In genomic region chr3:69647081-69647480, GRCh38 we compare ENCODE assay signal across 22 cellular contexts.
"Had no signal": no experiment of that assay in that cellular context is flagged by ENCODE, and none has a peak within 500 bp of the region (broad histone marks: within the 10 kb centered on the region; RNA-seq: fewer than 3 reads in every experiment).

No MANE protein-coding gene starts in this region.

- H3K36me3 ChIP-seq: left ventricle myocardium inferior, pancreas, prostate gland, spleen, suprapubic skin, thoracic aorta, tibial artery, uterus had no signal

- H3K27me3 ChIP-seq: pancreas, spleen, suprapubic skin, tibial artery, uterus had no signal

- H3K4me3 ChIP-seq: left ventricle myocardium inferior, lung, mucosa of descending colon, pancreas, prostate gland, spleen, suprapubic skin, thoracic aorta, tibial artery, uterus had no signal

- ATAC-seq: naive thymus-derived CD8-positive, alpha-beta T cell; pancreas; right cardiac atrium; sciatic nerve; stimulated activated effector memory CD8-positive, alpha-beta T cell treated with anti-CD3 and anti-CD28 coated beads, Interleukin-12 subunit alpha, Interleukin-12 subunit beta, amount 100 ng/mL, for 72 hours had no signal

- H3K4me1 ChIP-seq: pancreas, prostate gland, uterus had no signal

- H3K27ac ChIP-seq: left ventricle myocardium inferior, pancreas, prostate gland, spleen, suprapubic skin, thoracic aorta, tibial artery, uterus had no signal

- DNase-seq: hypothalamus; islet precursor cell; left ventricle myocardium inferior; midbrain; mucosa of descending colon; naive thymus-derived CD8-positive, alpha-beta T cell; nucleus accumbens; pancreas; retina; small intestine; spleen; stimulated activated CD4-positive, alpha-beta T cell treated with anti-CD3 and anti-CD28 coated beads, Interleukin-4, amount 100 ng/mL, for 24 hours; stimulated activated naive CD4-positive, alpha-beta T cell; tibial artery; uterus had no signal

- H3K9me3 ChIP-seq: left ventricle myocardium inferior, mucosa of descending colon, pancreas, prostate gland, spleen, suprapubic skin, thoracic aorta, tibial artery, uterus had no signal
